In the genomic region with DNA sequence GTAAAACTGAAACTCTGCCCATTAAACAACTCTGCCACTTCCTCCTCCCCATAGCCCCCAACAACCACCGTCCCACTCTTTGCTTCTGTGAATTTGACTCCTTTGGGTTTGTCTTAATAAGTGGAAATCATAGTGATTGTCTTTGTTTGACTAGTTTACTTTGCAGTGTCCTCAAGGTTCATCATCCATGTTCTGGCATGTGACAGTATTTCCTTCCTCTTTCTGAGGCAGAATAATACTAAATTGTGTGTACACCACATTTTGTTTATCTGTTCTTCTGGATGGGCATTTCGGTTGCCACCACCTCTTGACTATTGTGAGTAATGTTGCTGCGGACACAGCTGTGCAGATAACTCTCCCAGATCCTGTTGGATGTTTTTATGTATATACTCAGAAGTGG, we compare ENCODE assay signal across 35 cellular contexts. TPM values are rescaled to one million over a fixed set of nuclear protein-coding genes. Genes with fewer than 3 reads are reported as not detected.
"Had no signal": no experiment of that assay in that cellular context is flagged by ENCODE, and none has a peak within 500 bp of the region (broad histone marks: within the 10 kb centered on the region; RNA-seq: fewer than 3 reads in every experiment).

No MANE protein-coding gene starts in this region.

- DNase-seq: colonic mucosa; effector CD8-positive, alpha-beta T cell; endodermal cell; foreskin keratinocyte; heart left ventricle; hippocampal formation; left cardiac atrium; left lung; mesendoderm; midbrain; naive thymus-derived CD4-positive, alpha-beta T cell; nucleus accumbens; stimulated activated CD4-positive, alpha-beta T cell treated with anti-CD3 and anti-CD28 coated beads, Interleukin-12 subunit alpha, Interleukin-12 subunit beta, amount 100 ng/mL, for 4 hours; stimulated activated CD4-positive, alpha-beta T cell treated with anti-CD3 and anti-CD28 coated beads, Interleukin-1b, Interleukin-23, amount 100 ng/mL, for 48 hours; stimulated activated CD4-positive, alpha-beta T cell treated with anti-CD3 and anti-CD28 coated beads, Interleukin-4, amount 100 ng/mL, for 1 hour; stimulated activated CD8-positive, alpha-beta memory T cell treated with anti-CD3 and anti-CD28 coated beads, Interleukin-4, amount 100 ng/mL, for 48 hours; stimulated activated naive CD4-positive, alpha-beta T cell treated with Interleukin-2 at 50 U/mL for 16 hours; upper lobe of left lung had no signal

- ATAC-seq: esophagus mucosa; foreskin keratinocyte; gastroesophageal sphincter; heart left ventricle; left cardiac atrium; left lung; naive thymus-derived CD4-positive, alpha-beta T cell; sciatic nerve had no signal

- H3K27me3 Mint-ChIP-seq: dendritic cell treated with granulocyte-macrophage colony-stimulating factor and Interleukin-4, amounts not matched to agents 40 ng/mL and 50 ng/mL, for 4 days; naive thymus-derived CD4-positive, alpha-beta T cell had no signal

- H3K9me3 Mint-ChIP-seq: endodermal cell, nephron, neural progenitor cell had no signal

- H3K27ac Mint-ChIP-seq: dendritic cell treated with granulocyte-macrophage colony-stimulating factor and Interleukin-4, amounts not matched to agents 40 ng/mL and 50 ng/mL, for 4 days; endodermal cell; nephron; neural progenitor cell had no signal

- H3K4me1 Mint-ChIP-seq: endodermal cell, nephron, neural progenitor cell had no signal

- H3K4me3 Mint-ChIP-seq: dendritic cell treated with granulocyte-macrophage colony-stimulating factor and Interleukin-4, amounts not matched to agents 40 ng/mL and 50 ng/mL, for 4 days; endodermal cell; naive thymus-derived CD4-positive, alpha-beta T cell; nephron; neural progenitor cell had no signal

- H3K36me3 Mint-ChIP-seq: neural progenitor cell had no signal

RNA-seq across cellular contexts. Expression of gene RPS4Y2, which starts 14.8 kb away (rescaled TPM):
- total RNA-seq: colonic mucosa; endodermal cell; esophagus mucosa; fibroblast of lung; foreskin keratinocyte; gastroesophageal sphincter; heart left ventricle; kidney epithelial cell; left cardiac atrium; left lung; lower leg skin; lung microvascular endothelial cell; mucosa of gallbladder; naive thymus-derived CD4-positive, alpha-beta T cell; osteocyte; prostate gland; right atrium auricular region; sciatic nerve; smooth muscle cell; thoracic aorta; tibial nerve; upper lobe of left lung had no signal
